ENCODE assay signal across 1 cellular context in the genomic region with DNA sequence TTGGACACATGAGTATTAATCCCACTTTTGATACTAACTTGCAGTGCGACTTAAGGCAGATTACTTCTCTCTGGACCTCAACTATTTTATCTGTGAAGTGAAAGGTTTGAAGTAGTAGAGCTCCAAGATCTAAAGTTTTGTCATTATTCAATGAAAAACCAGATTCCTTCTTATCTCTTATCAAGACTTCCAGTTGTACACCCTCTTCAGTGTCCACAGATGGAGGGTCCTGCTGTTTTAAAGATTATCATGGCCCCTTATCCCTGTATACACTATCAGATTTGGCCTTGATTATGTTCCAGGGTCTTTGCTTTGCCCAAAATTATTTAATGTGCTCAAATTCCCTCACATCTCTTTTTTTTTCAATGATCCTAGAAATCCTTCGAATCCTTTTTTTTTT.
TF ChIP-seq lines count a peak whose summit lies in the region.

No MANE protein-coding gene starts in this region.

TF ChIP-seq in endothelial cell of umbilical vein, 7 proteins besides CTCF, POLR2A, EP300 and RAD21:
- TF ChIP-seq, protein P1, sequence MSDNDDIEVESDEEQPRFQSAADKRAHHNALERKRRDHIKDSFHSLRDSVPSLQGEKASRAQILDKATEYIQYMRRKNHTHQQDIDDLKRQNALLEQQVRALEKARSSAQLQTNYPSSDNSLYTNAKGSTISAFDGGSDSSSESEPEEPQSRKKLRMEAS (IDR thresholded peaks at IDR 0.05; ENCODE audit: insufficient read depth, insufficient read length): no peak
- no peak for TF ChIP-seq JUN (IDR thresholded peaks at IDR 0.05; ENCODE audit: borderline replicate concordance, insufficient read depth, insufficient read length, low read depth)
- no peak for TF ChIP-seq MYC (IDR thresholded peaks at IDR 0.05; ENCODE audit: low read depth, low read length)
- no peak for TF ChIP-seq POLR2AphosphoS5 (IDR thresholded peaks at IDR 0.05; ENCODE audit: insufficient read depth, low read depth, low read length)
- no peak for TF ChIP-seq GATA2 (IDR thresholded peaks at IDR 0.05; ENCODE audit: insufficient read depth, insufficient read length, low read depth, low read length)
- no peak for TF ChIP-seq FOS (IDR thresholded peaks at IDR 0.05; ENCODE audit: borderline replicate concordance, insufficient read depth, low read length)
- no peak for TF ChIP-seq EZH2 (IDR thresholded peaks at IDR 0.05; ENCODE audit: borderline replicate concordance, low read depth, low read length, severe bottlenecking)
